23 cellular contexts compared by ENCODE assay signal in the genomic region with DNA sequence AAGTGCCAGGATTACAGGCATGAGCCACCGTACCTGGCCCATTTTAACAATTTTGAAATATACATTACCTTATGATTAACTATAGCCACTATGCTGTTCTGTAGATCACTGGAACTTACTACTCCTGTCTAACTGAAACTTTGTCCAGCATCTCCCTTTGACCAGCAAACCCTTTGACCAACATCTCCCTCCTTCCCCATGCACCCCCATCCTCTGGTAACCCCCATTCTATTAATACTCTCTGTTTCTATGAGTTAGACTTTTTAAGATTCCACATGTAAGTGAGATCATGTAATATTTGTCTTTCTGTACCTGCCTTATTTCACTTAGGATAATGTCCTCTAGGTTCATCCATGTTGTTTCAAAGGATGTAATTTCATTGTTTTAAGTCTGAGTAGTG.
"Had no signal": no experiment of that assay in that cellular context is flagged by ENCODE, and none has a peak within 500 bp of the region (broad histone marks: within the 10 kb centered on the region; RNA-seq: fewer than 3 reads in every experiment).

No MANE protein-coding gene starts in this region.

- H3K4me1 ChIP-seq: colonic mucosa, esophagus squamous epithelium, sigmoid colon, stomach had no signal

- H3K4me3 ChIP-seq: colonic mucosa, esophagus squamous epithelium, gastroesophageal sphincter, left ventricle myocardium inferior, lung, psoas muscle, sigmoid colon, skin epidermis, stomach, thoracic aorta, transverse colon had no signal

- ATAC-seq: gastroesophageal sphincter, left cardiac atrium, psoas muscle had no signal

- H3K9me3 ChIP-seq: colonic mucosa, esophagus squamous epithelium, gastroesophageal sphincter, left ventricle myocardium inferior, psoas muscle, sigmoid colon, stomach, thoracic aorta, transverse colon had no signal

- H3K27ac ChIP-seq: colonic mucosa, esophagus squamous epithelium, gastroesophageal sphincter, left ventricle myocardium inferior, psoas muscle, sigmoid colon, skin epidermis, stomach, thoracic aorta, transverse colon had no signal

- FAIRE-seq: kidney had no signal

- H3K36me3 ChIP-seq: colonic mucosa, esophagus squamous epithelium, gastroesophageal sphincter, left ventricle myocardium inferior, sigmoid colon, stomach, thoracic aorta, transverse colon had no signal

- H3K27me3 ChIP-seq: colonic mucosa, esophagus squamous epithelium, gastroesophageal sphincter, sigmoid colon, stomach, transverse colon had no signal

- DNase-seq: colonic mucosa; dermis blood vessel endothelial cell; esophagus squamous epithelium; foreskin fibroblast; glutamatergic neuron; immature natural killer cell; kidney; left cardiac atrium; left ventricle myocardium inferior; mesenchymal stem cell; midbrain; naive B cell; psoas muscle; retina; sigmoid colon; stimulated activated CD4-positive, alpha-beta T cell treated with anti-CD3 and anti-CD28 coated beads, Interleukin-2, amount 100 ng/mL, for 48 hours; stomach; substantia nigra; transverse colon had no signal
